29 cellular contexts compared by ENCODE assay signal in the genomic region with DNA sequence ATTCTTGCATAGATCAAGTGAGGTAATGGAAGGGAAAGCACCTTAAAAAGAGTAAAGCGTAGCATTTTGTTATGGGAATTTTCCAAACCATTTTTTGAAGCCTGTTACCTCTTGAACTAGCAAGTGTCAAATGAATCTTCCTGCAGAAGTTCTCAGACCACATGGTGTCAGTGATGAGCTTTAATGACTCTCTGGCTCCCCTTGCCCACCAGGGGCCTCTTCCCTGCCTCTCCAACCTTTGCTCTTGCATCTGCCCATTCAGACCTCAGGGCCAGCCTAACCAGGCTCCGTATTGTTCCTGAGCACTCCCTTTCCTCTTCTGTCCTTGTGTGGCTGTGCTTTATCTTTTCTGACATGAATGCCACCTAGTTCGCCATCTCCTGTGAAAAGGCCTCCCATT.
DNase-seq lines count a peak whose midpoint lies in the region; ATAC-seq and TF ChIP-seq lines count a peak whose summit lies in the region.
"Had no signal": no experiment of that assay in that cellular context is flagged by ENCODE, and none has a peak within 500 bp of the region (broad histone marks: within the 10 kb centered on the region; RNA-seq: fewer than 3 reads in every experiment).

No MANE protein-coding gene starts in this region.

- POLR2A ChIA-PET in HCT116 (lab: Charles Lee): no interaction called here

- ATAC-seq in DND-41 (ENCODE audit: insufficient read depth, low read depth): no peak
- no peak for ATAC-seq in HCT116
- ATAC-seq in HG03342 (IDR thresholded peaks at IDR 0.05; ENCODE audit: unreplicated experiment): no peak
- ATAC-seq: gastrocnemius medialis, left ventricle myocardium superior, natural killer cell had no signal

- 0 out of 2 replicates have a peak, but pooled peaks cover 4% of the 10 kb centered on the region for H3K36me3 ChIP-seq in DND-41 (ENCODE audit: insufficient read depth, low read length)
- H3K36me3 ChIP-seq in HCT116 (ENCODE audit: control insufficient read depth in 1 of 2, insufficient read depth in 2 of 2, low read length in 2 of 2): no peaks in the 10 kb centered on the region
- H3K36me3 ChIP-seq in iPS DF 6.9 (ENCODE audit: control insufficient read depth, insufficient read depth, low read length): no peaks in the 10 kb centered on the region
- H3K36me3 ChIP-seq: esophagus squamous epithelium, gastrocnemius medialis, thyroid gland had no signal

- DNase-seq in DND-41 (no peak), HCT116 (ENCODE audit: low read depth, low spot score) (no peak), SK-MEL-5 (ENCODE audit: low read depth, low spot score) (peak; percentile 27), iPS DF 6.9 (ENCODE audit: low read depth, low spot score) (peak; percentile 31), NCI-H1417 treated with DMSO at 0.1 percent for 48 hours (lab: John Stamatoyannopoulos, UW) (no peak)
- no peak for DNase-seq in activated CD4-positive, alpha-beta T cell treated with anti-CD3 and anti-CD28 coated beads, Interleukin-2, amount 10 ng/mL, durations not matched to agents 24 days and 14 days
- DNase-seq: anterior cingulate cortex; esophagus squamous epithelium; gastrocnemius medialis; GOT3; islet precursor cell; left ventricle myocardium superior; midbrain; natural killer cell; NCI-H1092 treated with DMSO at 0.1 percent for 48 hours; NCI-H1930; NCI-H446; NK-92 treated with Interleukin-12 subunit alpha and Interleukin-12 subunit beta, amount 100 ng/mL, for 24 hours; spleen; stimulated activated CD4-positive, alpha-beta T cell treated with anti-CD3 and anti-CD28 coated beads, Interleukin-4, amount 100 ng/mL, for 24 hours; thyroid gland had no signal

- H3K4me1 ChIP-seq in DND-41 (ENCODE audit: insufficient read depth, low read length): peaks cover 2% of the 10 kb centered on the region; the same call in 1 of the 2 replicates
- no peaks in the 10 kb centered on the region for H3K4me1 ChIP-seq in HCT116 (ENCODE audit: control insufficient read depth in 1 of 2, insufficient read depth in 2 of 2, low read length in 2 of 2)
- no peaks in the 10 kb centered on the region for H3K4me1 ChIP-seq in iPS DF 6.9 (ENCODE audit: control insufficient read depth, insufficient read depth, low read length)
- H3K4me1 ChIP-seq: gastrocnemius medialis, thyroid gland had no signal

- no peaks in the 10 kb centered on the region for H3K36me3 Mint-ChIP-seq in activated CD4-positive, alpha-beta T cell treated with anti-CD3 and anti-CD28 coated beads, Interleukin-2, amount 10 ng/mL, durations not matched to agents 24 days and 14 days (ENCODE audit: low read depth)
- H3K36me3 Mint-ChIP-seq: natural killer cell had no signal

- TF ChIP-seq POLR2A in HCT116 (IDR thresholded peaks at IDR 0.05; ENCODE audit: borderline replicate concordance, extremely low read depth, insufficient read depth, insufficient read length): no peak

- TF ChIP-seq CTCF in DND-41 (IDR thresholded peaks at IDR 0.05; ENCODE audit: borderline replicate concordance, extremely low read depth, low read length, poor library complexity, severe bottlenecking): peak; percentile 29
- 0 out of 6 replicates have a peak, but pooled peaks of 2 of the 3 experiments have one; percentile 11 to 14 for TF ChIP-seq CTCF in HCT116 (IDR thresholded peaks at IDR 0.05 in 2 of 3, conservative IDR thresholded peaks at IDR 0.05 in 1 of 3; ENCODE audit: borderline replicate concordance in 1 of 3, insufficient read depth in 1 of 3, low read depth in 2 of 3, low read length in 2 of 3)

- H3K27me3 ChIP-seq in DND-41 (ENCODE audit: insufficient read depth, low read length, poor library complexity) (no peaks in the 10 kb centered on the region), HCT116 (ENCODE audit: insufficient read depth, low read length) (no peaks in the 10 kb centered on the region), iPS DF 6.9 (ENCODE audit: control insufficient read depth, insufficient read depth, low read length) (no peaks in the 10 kb centered on the region)
- H3K27me3 ChIP-seq: esophagus squamous epithelium, gastrocnemius medialis, hepatocyte, spleen, thyroid gland had no signal

- H3K27ac Mint-ChIP-seq in activated CD4-positive, alpha-beta T cell treated with anti-CD3 and anti-CD28 coated beads, Interleukin-2, amount 10 ng/mL, durations not matched to agents 24 days and 14 days: no peak overlapping the region
- H3K27ac Mint-ChIP-seq: activated naive CD4-positive, alpha-beta T cell treated with anti-CD3 and anti-CD28 coated beads, Interleukin-2, amount 50 U/mL, for 24 hours; activated T-helper 1 cell treated with anti-CD3 and anti-CD28 coated beads, Interleukin-12 subunit alpha, Interleukin-12 subunit beta, Interleukin-2, Interleukin-4 antibody, amounts not matched to agents 30 ng/mL and 10 ng/mL and 1 ng/mL, durations not matched to agents 14 hours and 24 hours and 36 hours; natural killer cell; stimulated activated naive CD8-positive, alpha-beta T cell treated with anti-CD3 and anti-CD28 coated beads, Interleukin-15, Interleukin-2, amounts not matched to agents 100 ng/mL and 50 ng/mL, for 24 hours; T-helper 1 cell treated with Interleukin-12 subunit alpha and Interleukin-12 subunit beta and Interleukin-4 antibody, amounts not matched to agents 30 μg/mL and 1 μg/mL, for 36 hours had no signal

- no peak for TF ChIP-seq RAD21 in HCT116 (IDR thresholded peaks at IDR 0.05; ENCODE audit: low read depth)

- no peak overlapping the region for H3K4me2 ChIP-seq in DND-41 (ENCODE audit: insufficient read depth, low read length)
- H3K4me2 ChIP-seq in HCT116 (ENCODE audit: low read length): no peak overlapping the region
- H3K4me2 ChIP-seq: hepatocyte had no signal

- H3K79me2 ChIP-seq in DND-41 (ENCODE audit: insufficient read depth, low read length) (no peaks in the 10 kb centered on the region), HCT116 (ENCODE audit: insufficient read depth, low read length) (no peaks in the 10 kb centered on the region)
- H3K79me2 ChIP-seq: hepatocyte had no signal

- BruUV-seq in HCT116 (replicated peaks; lab: Mats Ljungman, UMichigan): no TSS peak

- in situ Hi-C loops in SK-MEL-5 (cut with HindIII; ENCODE audit: low pct_unique_long_range_greater_than_20kb, low sequenced_read_pairs): no loop called here

- H3K4me3 ChIP-seq in DND-41 (ENCODE audit: low read depth in 1 of 2, low read length in 2 of 2) (no peak overlapping the region), HCT116 (replicated peaks in 1 of 2; ENCODE audit: low read depth in 1 of 2, low read length in 2 of 2) (no peak overlapping the region), iPS DF 6.9 (ENCODE audit: low read length) (no peak overlapping the region)
- H3K4me3 ChIP-seq: coronary artery, esophagus squamous epithelium, gastrocnemius medialis, hepatocyte, spleen, thyroid gland had no signal

- no peaks in the 10 kb centered on the region for H3K27me3 Mint-ChIP-seq in activated CD4-positive, alpha-beta T cell treated with anti-CD3 and anti-CD28 coated beads, Interleukin-2, amount 10 ng/mL, durations not matched to agents 24 days and 14 days
- H3K27me3 Mint-ChIP-seq: activated naive CD4-positive, alpha-beta T cell treated with anti-CD3 and anti-CD28 coated beads, Interleukin-2, amount 50 U/mL, for 24 hours; stimulated activated naive CD8-positive, alpha-beta T cell treated with anti-CD3 and anti-CD28 coated beads, Interleukin-15, Interleukin-2, amounts not matched to agents 100 ng/mL and 50 ng/mL, for 24 hours had no signal

- H3K9me3 Mint-ChIP-seq in activated CD4-positive, alpha-beta T cell treated with anti-CD3 and anti-CD28 coated beads, Interleukin-2, amount 10 ng/mL, durations not matched to agents 24 days and 14 days: no peaks in the 10 kb centered on the region
- H3K9me3 Mint-ChIP-seq: activated T-helper 1 cell treated with anti-CD3 and anti-CD28 coated beads, Interleukin-12 subunit alpha, Interleukin-12 subunit beta, Interleukin-2, Interleukin-4 antibody, amounts not matched to agents 30 ng/mL and 10 ng/mL and 1 ng/mL, durations not matched to agents 14 hours and 24 hours and 36 hours; natural killer cell; stimulated activated naive CD8-positive, alpha-beta T cell treated with anti-CD3 and anti-CD28 coated beads, Interleukin-15, Interleukin-2, amounts not matched to agents 100 ng/mL and 50 ng/mL, for 24 hours; T-helper 1 cell treated with Interleukin-12 subunit alpha and Interleukin-12 subunit beta and Interleukin-4 antibody, amounts not matched to agents 30 μg/mL and 1 μg/mL, for 36 hours had no signal

- H2AFZ ChIP-seq in DND-41 (ENCODE audit: low read depth, low read length): no peak overlapping the region
- no peak overlapping the region for H2AFZ ChIP-seq in HCT116 (ENCODE audit: low read depth, low read length, poor library complexity, severe bottlenecking)
- H2AFZ ChIP-seq: hepatocyte had no signal

- RAD21 ChIA-PET in HCT116 (lab: Charles Lee; ENCODE audit: low non-redundant PET in 1 of 2, low total read pairs in 2 of 2, uncharacterized antibody in 2 of 2, unreplicated experiment in 2 of 2): no interaction called here

- H3K4me3 Mint-ChIP-seq in activated CD4-positive, alpha-beta T cell treated with anti-CD3 and anti-CD28 coated beads, Interleukin-2, amount 10 ng/mL, durations not matched to agents 24 days and 14 days: no peak overlapping the region
- H3K4me3 Mint-ChIP-seq: activated naive CD4-positive, alpha-beta T cell treated with anti-CD3 and anti-CD28 coated beads, Interleukin-2, amount 50 U/mL, for 24 hours; activated T-helper 1 cell treated with anti-CD3 and anti-CD28 coated beads, Interleukin-12 subunit alpha, Interleukin-12 subunit beta, Interleukin-2, Interleukin-4 antibody, amounts not matched to agents 30 ng/mL and 10 ng/mL and 1 ng/mL, durations not matched to agents 14 hours and 24 hours and 36 hours; CD14-positive monocyte; natural killer cell; stimulated activated naive CD8-positive, alpha-beta T cell treated with anti-CD3 and anti-CD28 coated beads, Interleukin-15, Interleukin-2, amounts not matched to agents 100 ng/mL and 50 ng/mL, for 24 hours; T-helper 1 cell treated with Interleukin-12 subunit alpha and Interleukin-12 subunit beta and Interleukin-4 antibody, amounts not matched to agents 30 μg/mL and 1 μg/mL, for 36 hours had no signal

- H3K9me2 ChIP-seq in HCT116 (ENCODE audit: insufficient read depth): no peaks in the 10 kb centered on the region

- WGBS in iPS DF 6.9 (ENCODE audit: insufficient coverage, insufficient read length): no CpG with 5 or more reads among the region's 3 CpGs

- H3K4me1 Mint-ChIP-seq in activated CD4-positive, alpha-beta T cell treated with anti-CD3 and anti-CD28 coated beads, Interleukin-2, amount 10 ng/mL, durations not matched to agents 24 days and 14 days: peaks cover 11% of the 10 kb centered on the region
- H3K4me1 Mint-ChIP-seq: CD14-positive monocyte had no signal

- H3K9me3 ChIP-seq in DND-41 (ENCODE audit: insufficient read depth, low read length, severe bottlenecking): peaks cover 3% of the 10 kb centered on the region
- no peaks in the 10 kb centered on the region for H3K9me3 ChIP-seq in HCT116 (ENCODE audit: control insufficient read depth in 1 of 2, insufficient read depth in 1 of 2, low read depth in 1 of 2, low read length in 2 of 2)
- H3K9me3 ChIP-seq in iPS DF 6.9 (ENCODE audit: control insufficient read depth, insufficient read depth, low read length): no peaks in the 10 kb centered on the region
- H3K9me3 ChIP-seq: esophagus squamous epithelium, gastrocnemius medialis, spleen, thyroid gland had no signal

- CTCF ChIA-PET in HCT116 (lab: Charles Lee): no interaction called here

- no peak overlapping the region for H3K27ac ChIP-seq in DND-41 (ENCODE audit: low read length)
- no peak overlapping the region for H3K27ac ChIP-seq in HCT116 (ENCODE audit: low read depth, low read length)
- no peak overlapping the region for H3K27ac ChIP-seq in iPS DF 6.9 (ENCODE audit: low read length)
- H3K27ac ChIP-seq: coronary artery, esophagus squamous epithelium, gastrocnemius medialis, hepatocyte, spleen, thyroid gland had no signal

- intact Hi-C loops in HCT116 (cut with micrococcal nuclease): no loop called here
- intact Hi-C loops in activated CD4-positive, alpha-beta T cell treated with anti-CD3 and anti-CD28 coated beads, Interleukin-2, amount 10 ng/mL, durations not matched to agents 24 days and 14 days (cut with micrococcal nuclease): no loop called here

- no peak overlapping the region for H3K9ac ChIP-seq in DND-41 (ENCODE audit: low read depth, low read length)
- H3K9ac ChIP-seq in HCT116 (ENCODE audit: low read length): no peak overlapping the region

- H4K20me1 ChIP-seq in DND-41 (ENCODE audit: insufficient read depth, low read length) (no peaks in the 10 kb centered on the region), HCT116 (ENCODE audit: insufficient read depth) (no peaks in the 10 kb centered on the region)

Comparison
In these comparisons a context has a peak if more than half of its experiments do, and no peak if none do; other contexts are left out.
1. DNase-seq: peak in SK-MEL-5 (single experiment) and iPS DF 6.9 (single experiment); none in DND-41 (single experiment), HCT116 (single experiment), activated CD4-positive, alpha-beta T cell treated with anti-CD3 and anti-CD28 coated beads, Interleukin-2, amount 10 ng/mL, durations not matched to agents 24 days and 14 days (single experiment) and NCI-H1417 treated with DMSO at 0.1 percent for 48 hours (single experiment).